In the genomic region with DNA sequence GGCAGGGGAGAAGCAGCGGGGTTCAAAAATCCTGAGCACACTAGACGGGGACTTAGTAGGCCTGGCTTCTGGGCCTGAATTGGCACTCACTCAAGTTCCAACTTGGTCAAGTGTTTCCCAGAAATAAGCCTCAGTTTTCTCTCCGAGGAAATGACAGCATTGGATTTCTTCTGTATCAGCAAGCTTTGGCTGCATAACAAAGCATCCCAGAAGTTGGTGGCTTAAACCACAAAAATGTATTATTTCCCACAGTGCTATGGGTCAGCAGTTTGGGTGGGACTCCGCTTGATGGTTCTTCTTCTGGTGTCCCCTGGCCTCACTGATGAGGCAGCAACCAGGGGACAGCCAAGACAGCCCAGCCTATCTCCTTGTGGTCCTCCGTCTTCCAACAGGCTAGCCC, we compare ENCODE assay signal across 23 cellular contexts. TPM values are rescaled to one million over a fixed set of nuclear protein-coding genes. Genes with fewer than 3 reads are reported as not detected.
"Had no signal": no experiment of that assay in that cellular context is flagged by ENCODE, and none has a peak within 500 bp of the region (broad histone marks: within the 10 kb centered on the region; RNA-seq: fewer than 3 reads in every experiment).

No MANE protein-coding gene starts in this region.

- H3K36me3 ChIP-seq: brain microvascular endothelial cell, colonic mucosa, gastrocnemius medialis, left ventricle myocardium inferior, ovary, upper lobe of left lung had no signal

- H3K9me3 ChIP-seq: colonic mucosa, gastrocnemius medialis, left ventricle myocardium inferior, ovary, psoas muscle, testis, upper lobe of left lung had no signal

- H3K9me3 Mint-ChIP-seq: activated naive CD8-positive, alpha-beta T cell treated with anti-CD3 and anti-CD28 coated beads, Interleukin-2, amount 50 U/mL, for 24 hours had no signal

- H3K27me3 ChIP-seq: brain microvascular endothelial cell, colonic mucosa, ovary, testis, upper lobe of left lung had no signal

- H3K4me1 ChIP-seq: colonic mucosa, psoas muscle, testis had no signal

- ATAC-seq: activated naive CD8-positive, alpha-beta T cell treated with anti-CD3 and anti-CD28 coated beads, Interleukin-2, amount 50 U/mL, for 24 hours; gastrocnemius medialis; psoas muscle; right cardiac atrium had no signal

- H3K4me3 Mint-ChIP-seq: activated naive CD8-positive, alpha-beta T cell treated with anti-CD3 and anti-CD28 coated beads, Interleukin-2, amount 50 U/mL, for 24 hours; activated T-helper 1 cell treated with anti-CD3 and anti-CD28 coated beads, Interleukin-12 subunit alpha, Interleukin-12 subunit beta, Interleukin-2, Interleukin-4 antibody, amounts not matched to agents 30 ng/mL and 10 ng/mL and 1 ng/mL, durations not matched to agents 14 hours and 24 hours and 36 hours had no signal

- H3K4me3 ChIP-seq: colonic mucosa, gastrocnemius medialis, left ventricle myocardium inferior, ovary, psoas muscle, skin epidermis, testis, upper lobe of left lung had no signal

- H3K27ac Mint-ChIP-seq: activated T-helper 1 cell treated with anti-CD3 and anti-CD28 coated beads, Interleukin-12 subunit alpha, Interleukin-12 subunit beta, Interleukin-2, Interleukin-4 antibody, amounts not matched to agents 30 ng/mL and 10 ng/mL and 1 ng/mL, durations not matched to agents 14 hours and 24 hours and 36 hours had no signal

- H3K27ac ChIP-seq: brain microvascular endothelial cell, colonic mucosa, gastrocnemius medialis, left ventricle myocardium inferior, ovary, psoas muscle, testis, upper lobe of left lung, VCaP had no signal

- DNase-seq: activated CD4-positive, alpha-beta T cell treated with anti-CD3 and anti-CD28 coated beads, Interleukin-2, amount 50 U/mL, for 4 hours; activated naive CD8-positive, alpha-beta T cell treated with anti-CD3 and anti-CD28 coated beads, Interleukin-2, amount 50 U/mL, for 24 hours; anterior cingulate cortex; brain microvascular endothelial cell; central memory CD4-positive, alpha-beta T cell; colonic mucosa; gastrocnemius medialis; head of caudate nucleus; left ventricle myocardium inferior; mammary epithelial cell; ovary; psoas muscle; stimulated activated CD4-positive, alpha-beta T cell treated with anti-CD3 and anti-CD28 coated beads, Interleukin-15, amount 100 ng/mL, for 24 hours; stimulated activated CD4-positive, alpha-beta T cell treated with anti-CD3 and anti-CD28 coated beads, Interleukin-4, amount 100 ng/mL, for 1 hour; T-helper 2 cell; testis; upper lobe of left lung had no signal

RNA-seq across cellular contexts. Expression of a gene that starts 1.6 kb away (rescaled TPM):
- total RNA-seq: kidney epithelial cell, myocyte had no signal

RNA-seq across cellular contexts. Expression of a gene that starts 36.6 kb away (rescaled TPM):
- total RNA-seq: myocyte had no signal
